Comparison of ENCODE assay signal across 11 cellular contexts in genomic region chr5:173010021-173010420, GRCh38. TPM values are rescaled to one million over a fixed set of nuclear protein-coding genes. Genes with fewer than 3 reads are reported as not detected.
DNase-seq lines count a peak whose midpoint lies in the region; ATAC-seq and TF ChIP-seq lines count a peak whose summit lies in the region.
"Had no signal": no experiment of that assay in that cellular context is flagged by ENCODE, and none has a peak within 500 bp of the region (broad histone marks: within the 10 kb centered on the region; RNA-seq: fewer than 3 reads in every experiment).

No MANE protein-coding gene starts in this region.

- DNase-seq in AG10803 (ENCODE audit: low read depth) (peak; percentile 28), HCT116 (ENCODE audit: low read depth, low spot score) (no peak), naive B cell (no peak), mucosa of descending colon (no peak), heart right ventricle (no peak), NCI-H1436 treated with DMSO at 0.1 percent for 48 hours (lab: John Stamatoyannopoulos, UW) (no peak), ureter (ENCODE audit: low spot score) (no peak)
- peak; percentile 26 for DNase-seq in activated naive CD8-positive, alpha-beta T cell treated with anti-CD3 and anti-CD28 coated beads, Interleukin-2, amount 50 U/mL, for 24 hours
- DNase-seq: COR-L47, NCI-H187 treated with DMSO at 0.1 percent for 48 hours, occipital lobe had no signal

- WGBS in heart right ventricle, 2 donors = 79 to 86% methylated on average over 6 of the region's 6 CpGs

- peaks cover 25 to 33% of the 10 kb centered on the region in 2 experiments; a peak in 3 of 4 replicates for H3K4me1 ChIP-seq in HCT116 (ENCODE audit: control insufficient read depth in 1 of 2, insufficient read depth in 2 of 2, low read length in 2 of 2)
- H3K4me1 ChIP-seq in mucosa of descending colon (ENCODE audit: low read depth) = peaks cover 37% of the 10 kb centered on the region
- H3K4me1 ChIP-seq in heart right ventricle = peaks cover 8 to 78% (median 31%) of the 10 kb centered on the region in 9 donors

- H3K9ac ChIP-seq in HCT116 (ENCODE audit: low read length) = no peak overlapping the region

- no TSS peak for BruUV-seq in HCT116 (replicated peaks; lab: Mats Ljungman, UMichigan)

- POLR2A ChIA-PET in HCT116 (lab: Charles Lee) = no interaction called here

- H3K9me3 ChIP-seq in HCT116 (ENCODE audit: control insufficient read depth in 1 of 2, insufficient read depth in 1 of 2, low read depth in 1 of 2, low read length in 2 of 2) = no peaks in the 10 kb centered on the region
- no peaks in the 10 kb centered on the region for H3K9me3 ChIP-seq in mucosa of descending colon
- H3K9me3 ChIP-seq in heart right ventricle = no peaks in the 10 kb centered on the region

- RAD21 ChIA-PET in HCT116 (lab: Charles Lee; ENCODE audit: low non-redundant PET in 1 of 2, low total read pairs in 2 of 2, uncharacterized antibody in 2 of 2, unreplicated experiment in 2 of 2) = interaction anchor here in 1 of 2 experiments (0.7 kb wide), 1 partner anchor 1721 kb away, joined by 3 read pairs; no protein-coding TSS in a partner anchor

- H3K9me3 Mint-ChIP-seq in activated naive CD8-positive, alpha-beta T cell treated with anti-CD3 and anti-CD28 coated beads, Interleukin-2, amount 50 U/mL, for 24 hours = no peaks in the 10 kb centered on the region
- no peaks in the 10 kb centered on the region for H3K9me3 Mint-ChIP-seq in naive B cell

- intact Hi-C loops in HCT116 (cut with micrococcal nuclease) (no loop called here), mucosa of descending colon (cut with DNase I, micrococcal nuclease) (no loop called here), heart right ventricle (cut with DNase I) (loop anchor here in 3 of 10 donors (5.0 to 10.0 kb wide), 3 partner anchors 47 to 275 kb away; partner anchors contain the start of genes BNIP1 (in 1 of the 3) and CREBRF (in 1 of the 3))

- no peaks in the 10 kb centered on the region for H3K27me3 Mint-ChIP-seq in activated naive CD8-positive, alpha-beta T cell treated with anti-CD3 and anti-CD28 coated beads, Interleukin-2, amount 50 U/mL, for 24 hours
- H3K27me3 Mint-ChIP-seq in naive B cell = no peaks in the 10 kb centered on the region

- H2AFZ ChIP-seq in HCT116 (ENCODE audit: low read depth, low read length, poor library complexity, severe bottlenecking) = no peak overlapping the region

- no peak for ATAC-seq in HCT116
- ATAC-seq in activated naive CD8-positive, alpha-beta T cell treated with anti-CD3 and anti-CD28 coated beads, Interleukin-2, amount 50 U/mL, for 24 hours = peak; percentile 92
- no peak for ATAC-seq in naive B cell (ENCODE audit: low read depth in 2 of 2)
- ATAC-seq in mucosa of descending colon = no peak
- no peak for ATAC-seq in heart right ventricle

- peaks cover 16% of the 10 kb centered on the region for H3K36me3 Mint-ChIP-seq in activated naive CD8-positive, alpha-beta T cell treated with anti-CD3 and anti-CD28 coated beads, Interleukin-2, amount 50 U/mL, for 24 hours (ENCODE audit: low read depth)
- peaks cover 0 to 7% of the 10 kb centered on the region in 2 donors for H3K36me3 Mint-ChIP-seq in naive B cell

- TF ChIP-seq CTCF in AG10803 (conservative IDR thresholded peaks at IDR 0.05; ENCODE audit: low read length) (no peak), HCT116 (IDR thresholded peaks at IDR 0.05 in 2 of 3, conservative IDR thresholded peaks at IDR 0.05 in 1 of 3; ENCODE audit: borderline replicate concordance in 1 of 3, insufficient read depth in 1 of 3, low read depth in 2 of 3, low read length in 2 of 3) (no peak), mucosa of descending colon (IDR thresholded peaks at IDR 0.05) (no peak), heart right ventricle (IDR thresholded peaks at IDR 0.05) (no peak)

- no peak for TF ChIP-seq POLR2A in HCT116 (IDR thresholded peaks at IDR 0.05; ENCODE audit: borderline replicate concordance, extremely low read depth, insufficient read depth, insufficient read length)

- CTCF ChIA-PET in HCT116 (lab: Charles Lee) = no interaction called here

- TF ChIP-seq RAD21 in HCT116 (IDR thresholded peaks at IDR 0.05; ENCODE audit: low read depth) = no peak

- H3K4me3 ChIP-seq in AG10803 (ENCODE audit: low read length) = no peak overlapping the region
- no peak overlapping the region for H3K4me3 ChIP-seq in HCT116 (replicated peaks in 1 of 2; ENCODE audit: low read depth in 1 of 2, low read length in 2 of 2)
- H3K4me3 ChIP-seq in mucosa of descending colon = no peak overlapping the region
- H3K4me3 ChIP-seq in heart right ventricle = no peak overlapping the region

- H3K4me1 Mint-ChIP-seq in activated naive CD8-positive, alpha-beta T cell treated with anti-CD3 and anti-CD28 coated beads, Interleukin-2, amount 50 U/mL, for 24 hours = peaks cover 50% of the 10 kb centered on the region
- peaks cover 38 to 68% (median 64%) of the 10 kb centered on the region in 3 donors for H3K4me1 Mint-ChIP-seq in naive B cell

- peak overlapping the region; percentile 60 for H3K27ac Mint-ChIP-seq in activated naive CD8-positive, alpha-beta T cell treated with anti-CD3 and anti-CD28 coated beads, Interleukin-2, amount 50 U/mL, for 24 hours
- peak overlapping the region in 5 of 6 donors; percentile 30 to 81 (median 64) for H3K27ac Mint-ChIP-seq in naive B cell

- H3K79me2 ChIP-seq in HCT116 (ENCODE audit: insufficient read depth, low read length) = peaks cover 77% of the 10 kb centered on the region

- H3K27ac ChIP-seq in HCT116 (ENCODE audit: low read depth, low read length) (no peak overlapping the region), heart right ventricle (peak overlapping the region in 3 of 10 donors; percentile 5 to 26 (median 14))

- no peaks in the 10 kb centered on the region for H3K9me2 ChIP-seq in HCT116 (ENCODE audit: insufficient read depth)

- H3K27me3 ChIP-seq in HCT116 (ENCODE audit: insufficient read depth, low read length) = no peaks in the 10 kb centered on the region
- H3K27me3 ChIP-seq in heart right ventricle = no peaks in the 10 kb centered on the region

- H3K36me3 ChIP-seq in HCT116 (ENCODE audit: control insufficient read depth in 1 of 2, insufficient read depth in 2 of 2, low read length in 2 of 2) (no peaks in the 10 kb centered on the region), mucosa of descending colon (ENCODE audit: low read depth) (no peaks in the 10 kb centered on the region), heart right ventricle (no peaks in the 10 kb centered on the region)

- H3K4me3 Mint-ChIP-seq in activated naive CD8-positive, alpha-beta T cell treated with anti-CD3 and anti-CD28 coated beads, Interleukin-2, amount 50 U/mL, for 24 hours = no peak overlapping the region
- H3K4me3 Mint-ChIP-seq in naive B cell = peak overlapping the region in 3 of 8 donors; percentile 9 to 46 (median 26)

- H4K20me1 ChIP-seq in HCT116 (ENCODE audit: insufficient read depth) = no peaks in the 10 kb centered on the region

- H3K4me2 ChIP-seq in HCT116 (ENCODE audit: low read length) = no peak overlapping the region

TF ChIP-seq in HCT116, 20 proteins besides CTCF, POLR2A, EP300 and RAD21:
- TF ChIP-seq TCF7L2 (IDR thresholded peaks at IDR 0.05; ENCODE audit: borderline replicate concordance, extremely low read depth, insufficient read depth, insufficient read length) = no peak
- TF ChIP-seq EGR1 (IDR thresholded peaks at IDR 0.05; ENCODE audit: low read depth) = 0 out of 2 replicates have a peak, but pooled peaks have one; percentile 20
- no peak for TF ChIP-seq ZNF274 (IDR thresholded peaks at IDR 0.05; ENCODE audit: low read depth, low read length)
- TF ChIP-seq EZH2 (IDR thresholded peaks at IDR 0.05) = no peak
TF ChIP-seq in HCT116: peak in this region for 1.

RNA-seq across cellular contexts. Expression of gene ATP6V0E1, which starts 26.4 kb away (rescaled TPM):
- total RNA-seq in HCT116 (2021; ENCODE audit: unreplicated experiment) (84.6 TPM), mucosa of descending colon (100 to 1,000 TPM; 174 to 194 (median 190) TPM), heart right ventricle (100 to 1,000 TPM; 164 to 218 (median 194) TPM), ureter (208 TPM)
- 98.7 and 102 TPM in 2 replicates for polyA plus RNA-seq in HCT116 (2012)
- polyA plus RNA-seq in naive B cell (ENCODE audit: low read depth in 6 of 6) (100 to 1,000 TPM; 386 to 553 (median 418) TPM), heart right ventricle (100 to 1,000 TPM; 134 to 271 TPM)

RNA-seq across cellular contexts. Expression of gene CREBRF, which starts 46.1 kb away (rescaled TPM):
- total RNA-seq in HCT116 (2021; ENCODE audit: unreplicated experiment) (7.7 TPM), mucosa of descending colon (10 to 100 TPM; 16.2 to 59.3 (median 27.0) TPM), heart right ventricle (10 to 100 TPM; 11.8 to 31.1 (median 29.3) TPM), ureter (36.5 TPM)
- polyA plus RNA-seq in HCT116 (2012) = 4.0 and 4.1 TPM in 2 replicates
- polyA plus RNA-seq in naive B cell (ENCODE audit: low read depth in 6 of 6) (10 to 100 TPM; 60.6 to 97.0 (median 77.3) TPM), heart right ventricle (1 to 10 TPM; 1.5 to 7.2 TPM)

RNA-seq across cellular contexts. Expression of gene RPL26L1, which starts 50.8 kb away (rescaled TPM):
- total RNA-seq in HCT116 (2021; ENCODE audit: unreplicated experiment) = 58.3 TPM
- 76.8 and 85.2 TPM in 2 replicates for polyA plus RNA-seq in HCT116 (2012)
- 10 to 100 TPM; 20.0 to 40.2 (median 27.7) TPM for polyA plus RNA-seq in naive B cell (ENCODE audit: low read depth in 6 of 6)
- 10 to 100 TPM; 16.1 to 26.5 (median 22.2) TPM for total RNA-seq in mucosa of descending colon
- 10 to 100 TPM; 23.2 to 33.7 (median 28.9) TPM for total RNA-seq in heart right ventricle
- 10 to 100 TPM; 29.0 to 84.9 TPM for polyA plus RNA-seq in heart right ventricle
- 26.2 TPM for total RNA-seq in ureter

Comparison
In these comparisons a context has a peak if more than half of its experiments do, and no peak if none do; other contexts are left out.
1. DNase-seq: peak in AG10803 (single experiment) and activated naive CD8-positive, alpha-beta T cell treated with anti-CD3 and anti-CD28 coated beads, Interleukin-2, amount 50 U/mL, for 24 hours (single experiment); none in HCT116 (single experiment), naive B cell (single experiment), mucosa of descending colon (0 of 3), heart right ventricle (0 of 2), NCI-H1436 treated with DMSO at 0.1 percent for 48 hours (single experiment) and ureter (single experiment).